Comparison of ENCODE assay signal across 8 cellular contexts in genomic region chr18:12911025-12911927, GRCh38. TPM values are rescaled to one million over a fixed set of nuclear protein-coding genes. Genes with fewer than 3 reads are reported as not detected.
DNase-seq lines count a peak whose midpoint lies in the region; ATAC-seq and TF ChIP-seq lines count a peak whose summit lies in the region.

No MANE protein-coding gene starts in this region.

- no peak overlapping the region for H3K27ac ChIP-seq in dorsolateral prefrontal cortex
- H3K27ac ChIP-seq in stomach smooth muscle (ENCODE audit: low read length) = no peak overlapping the region

- H3K4me1 ChIP-seq in stomach smooth muscle (ENCODE audit: control insufficient read depth, insufficient read depth, low read length) = peaks cover 6% of the 10 kb centered on the region

- no peaks in the 10 kb centered on the region for H3K36me3 Mint-ChIP-seq in CD14-positive monocyte
- peaks cover 0 to 16% (median 9%) of the 10 kb centered on the region in 3 donors for H3K36me3 Mint-ChIP-seq in naive thymus-derived CD8-positive, alpha-beta T cell

- peaks cover 14 to 49% (median 29%) of the 10 kb centered on the region in 3 donors for H3K27me3 Mint-ChIP-seq in CD14-positive monocyte (ENCODE audit: low read depth in 3 of 3)
- peaks cover 0 to 1% (median 0%) of the 10 kb centered on the region in 5 donors for H3K27me3 Mint-ChIP-seq in naive thymus-derived CD8-positive, alpha-beta T cell

- H3K9ac ChIP-seq in stomach smooth muscle (ENCODE audit: low read length in 2 of 2) = no peak overlapping the region

- H3K27ac Mint-ChIP-seq in CD14-positive monocyte = peak overlapping the region in 1 of 7 donors; percentile 65
- H3K27ac Mint-ChIP-seq in naive thymus-derived CD8-positive, alpha-beta T cell = peak overlapping the region in 9 of 10 donors; percentile 9 to 73 (median 50)

- H3K9me3 ChIP-seq in stomach smooth muscle (ENCODE audit: control insufficient read depth in 2 of 2, low read length in 2 of 2) = no peaks in the 10 kb centered on the region

- intact Hi-C loops in CD14-positive monocyte (cut with micrococcal nuclease) (no loop called here), dorsolateral prefrontal cortex (cut with DNase I) (no loop called here)

- TF ChIP-seq CTCF in CD14-positive monocyte (IDR thresholded peaks at IDR 0.05) (no peak), dorsolateral prefrontal cortex (IDR thresholded peaks at IDR 0.05 in 54 of 56, conservative IDR thresholded peaks at IDR 0.05 in 2 of 56; ENCODE audit: low read depth in 1 of 56, partially characterized antibody in 56 of 56) (no peak)

- ATAC-seq in naive thymus-derived CD8-positive, alpha-beta T cell = peak; percentile 94 to 96
- no peak for ATAC-seq in HG03354 (IDR thresholded peaks at IDR 0.05; ENCODE audit: poor library complexity, severe bottlenecking, unreplicated experiment)

- DNase-seq in CD14-positive monocyte (ENCODE audit: low spot score) = no peak
- DNase-seq in activated CD4-positive, alpha-beta T cell treated with anti-CD3 and anti-CD28 coated beads for 1 hour = peak; percentile 29
- DNase-seq in dorsolateral prefrontal cortex = no peak
- peak; percentile 15 to 70 (median 54) for DNase-seq in naive thymus-derived CD8-positive, alpha-beta T cell
- DNase-seq in NOMO-1 treated with DMSO at 0.1 percent for 48 hours (lab: John Stamatoyannopoulos, UW; ENCODE audit: unreplicated experiment) = no peak
- no peak for DNase-seq in NCI-H526 (lab: John Stamatoyannopoulos, UW)

- peak overlapping the region; percentile 77 to 94 for H3K4me3 Mint-ChIP-seq in CD14-positive monocyte
- peak overlapping the region; percentile 66 to 81 (median 74) for H3K4me3 Mint-ChIP-seq in naive thymus-derived CD8-positive, alpha-beta T cell

- H3K36me3 ChIP-seq in stomach smooth muscle (ENCODE audit: control insufficient read depth in 2 of 2, insufficient read depth in 2 of 2, low read length in 2 of 2) = no peaks in the 10 kb centered on the region

- H3K4me3 ChIP-seq in dorsolateral prefrontal cortex (peak overlapping the region; percentile 10 to 66 (median 44)), stomach smooth muscle (ENCODE audit: low read length in 2 of 2) (peak overlapping the region; percentile 32 to 64)

- peaks cover 12% of the 10 kb centered on the region for H3K4me1 Mint-ChIP-seq in CD14-positive monocyte
- H3K4me1 Mint-ChIP-seq in naive thymus-derived CD8-positive, alpha-beta T cell = peaks cover 4 to 10% (median 8%) of the 10 kb centered on the region in 4 donors

- H3K27me3 ChIP-seq in dorsolateral prefrontal cortex (peaks cover 0 to 52% (median 27%) of the 10 kb centered on the region in 45 donors), stomach smooth muscle (ENCODE audit: control insufficient read depth in 1 of 2, insufficient read depth in 2 of 2, low read length in 2 of 2) (peaks cover 16 to 29% of the 10 kb centered on the region in 2 donors)

- POLR2A ChIA-PET in naive thymus-derived CD8-positive, alpha-beta T cell (lab: Charles Lee) = interaction anchor here (0.6 to 2.3 kb wide), 6 partner anchors 10 to 535 kb away, joined by 3 to 29 read pairs (median 4); partner anchors contain the start of genes PTPN2 and SEH1L

- peaks cover 0 to 11% (median 2%) of the 10 kb centered on the region in 7 donors for H3K9me3 Mint-ChIP-seq in CD14-positive monocyte
- H3K9me3 Mint-ChIP-seq in naive thymus-derived CD8-positive, alpha-beta T cell = peaks cover 7 to 28% (median 14%) of the 10 kb centered on the region in 9 donors

RNA-seq across cellular contexts. Expression of gene PTPN2, which starts 27.2 kb away (rescaled TPM):
- polyA plus RNA-seq in CD14-positive monocyte = 100 to 1,000 TPM in 1 of 2 donors, 10 to 100 TPM in 1; 78.4 to 108 TPM
- 10 to 100 TPM; 20.7 to 58.6 (median 34.5) TPM for total RNA-seq in dorsolateral prefrontal cortex
- total RNA-seq in naive thymus-derived CD8-positive, alpha-beta T cell = 10 to 100 TPM; 62.7 to 71.7 TPM
- polyA plus RNA-seq in naive thymus-derived CD8-positive, alpha-beta T cell = 10 to 100 TPM; 71.4 to 76.1 (median 74.2) TPM

RNA-seq across cellular contexts. Expression of gene SEH1L, which starts 36.5 kb away (rescaled TPM):
- polyA plus RNA-seq in CD14-positive monocyte = 10 to 100 TPM; 25.9 to 26.9 TPM
- total RNA-seq in dorsolateral prefrontal cortex = 10 to 100 TPM; 28.6 to 78.9 (median 56.1) TPM
- 10 to 100 TPM; 40.9 to 41.7 TPM for total RNA-seq in naive thymus-derived CD8-positive, alpha-beta T cell
- polyA plus RNA-seq in naive thymus-derived CD8-positive, alpha-beta T cell = 10 to 100 TPM; 25.5 to 37.1 (median 35.5) TPM

Comparison
In these comparisons a context has a peak if more than half of its experiments do, and no peak if none do; other contexts are left out.
1. DNase-seq: peak in activated CD4-positive, alpha-beta T cell treated with anti-CD3 and anti-CD28 coated beads for 1 hour (single experiment) and naive thymus-derived CD8-positive, alpha-beta T cell (10 of 10); none in CD14-positive monocyte (single experiment), dorsolateral prefrontal cortex (0 of 10), NOMO-1 treated with DMSO at 0.1 percent for 48 hours (single experiment) and NCI-H526 (0 of 2).